ENCODE assay signal across 8 cellular contexts in the genomic region with DNA sequence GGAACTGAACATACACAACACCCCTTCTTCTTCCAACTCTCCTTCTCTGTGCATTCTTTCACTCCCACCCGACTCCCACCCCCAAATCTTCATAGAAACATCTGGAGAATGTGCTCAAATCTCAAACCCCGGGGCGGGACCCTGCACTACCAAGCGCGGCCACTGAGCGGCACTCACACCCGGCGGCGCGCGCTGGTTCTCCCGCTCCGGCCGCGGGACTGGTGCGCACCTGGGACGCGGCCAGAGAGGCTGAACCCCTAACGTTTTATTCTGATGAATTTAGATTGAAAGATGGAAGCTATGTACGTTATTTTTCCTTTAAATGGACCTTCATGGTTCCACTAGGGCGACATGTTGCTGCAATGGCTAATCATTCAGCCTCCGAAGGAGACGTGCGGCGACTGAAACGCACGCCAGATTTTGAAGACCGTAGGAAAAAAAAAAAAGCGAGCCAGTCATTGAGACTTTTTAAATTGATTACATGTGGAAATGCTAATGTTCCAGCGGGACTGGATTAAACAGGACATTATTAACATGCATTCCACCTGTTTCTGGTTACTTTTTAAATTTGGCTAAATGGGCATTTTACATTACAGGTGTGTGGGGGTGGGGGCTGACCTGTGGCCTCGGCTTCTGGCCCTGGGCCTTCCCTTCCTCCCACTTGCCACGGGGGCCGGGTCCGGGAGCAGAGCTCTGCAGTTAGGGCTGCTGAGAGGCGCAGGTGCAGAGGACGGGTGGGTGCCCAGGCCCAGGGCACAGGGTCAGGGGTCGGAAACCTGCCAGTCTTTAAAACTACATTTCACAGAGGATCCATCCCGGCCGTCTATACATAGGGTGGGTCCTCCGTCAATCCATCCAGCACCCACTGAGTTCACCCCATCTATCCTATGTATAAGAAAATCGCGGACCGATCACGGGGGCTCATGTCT.
A peak's percentile ranks its signal among the peaks of the same experiment; 100 is the strongest.
DNase-seq lines count a peak whose midpoint lies in the region; ATAC-seq and TF ChIP-seq lines count a peak whose summit lies in the region.

No MANE protein-coding gene starts in this region.

- H3K9me3 ChIP-seq in BLaER1 (peaks cover 47% of the 10 kb centered on the region), transverse colon (peaks cover 4 to 13% of the 10 kb centered on the region in 2 donors)

- H3K36me3 ChIP-seq in BLaER1 (no peaks in the 10 kb centered on the region), transverse colon (no peaks in the 10 kb centered on the region)

- peaks cover 58% of the 10 kb centered on the region for H3K4me1 Mint-ChIP-seq in activated T-cell treated with anti-CD3 and anti-CD28 coated beads, Interleukin-2, amount 50 U/mL, for 72 hours (ENCODE audit: low read depth)

- H3K27me3 ChIP-seq in BLaER1, result no peaks in the 10 kb centered on the region
- H3K27me3 ChIP-seq in transverse colon, result peaks cover 25% of the 10 kb centered on the region

- H3K4me3 Mint-ChIP-seq in activated T-cell treated with anti-CD3 and anti-CD28 coated beads, Interleukin-2, amount 50 U/mL, for 72 hours, result peak overlapping the region; percentile 59 to 71

- H3K4me2 ChIP-seq in BLaER1, result peak overlapping the region; percentile 58

- no peak overlapping the region for H3K4me3 ChIP-seq in BLaER1
- peak overlapping the region; percentile 18 to 49 for H3K4me3 ChIP-seq in foreskin fibroblast (ENCODE audit: low read depth in 1 of 2, low read length in 2 of 2)
- H3K4me3 ChIP-seq in transverse colon, result no peak overlapping the region

- peak; percentile 62 to 65 for ATAC-seq in activated T-cell treated with anti-CD3 and anti-CD28 coated beads, Interleukin-2, amount 50 U/mL, for 72 hours (replicated peaks in 1 of 2)
- no peak for ATAC-seq in omental fat pad (ENCODE audit: low FRiP score)
- ATAC-seq in GM21423 (IDR thresholded peaks at IDR 0.05; ENCODE audit: unreplicated experiment), result no peak

- H4K20me1 ChIP-seq in BLaER1, result no peaks in the 10 kb centered on the region

- no peak for TF ChIP-seq EP300 in transverse colon (IDR thresholded peaks at IDR 0.05; ENCODE audit: low read depth)

- peaks cover 7 to 18% of the 10 kb centered on the region in 2 donors for H3K36me3 Mint-ChIP-seq in activated T-cell treated with anti-CD3 and anti-CD28 coated beads, Interleukin-2, amount 50 U/mL, for 72 hours (ENCODE audit: insufficient read depth in 2 of 2)

- in situ Hi-C loops in transverse colon (cut with MboI; ENCODE audit: low pct_ligation_motif_present in 1 of 4, low pct_unique_long_range_greater_than_20kb in 1 of 4, low sequenced_read_pairs in 3 of 4), result loop anchor here in 2 of 4 donors (25.0 kb wide), 2 partner anchors 146 to 279 kb away; no protein-coding TSS in a partner anchor

- WGBS in transverse colon (ENCODE audit: low coverage in 1 of 2), 2 donors, result 32 to 40% methylated on average over 11 to 44 of the region's 44 CpGs

- peak; percentile 77 for DNase-seq in GM20000 (ENCODE audit: low spot score)
- DNase-seq in NCI-H69 (lab: John Stamatoyannopoulos, UW), result peak; percentile 62
- DNase-seq in activated T-cell treated with anti-CD3 and anti-CD28 coated beads, Interleukin-2, amount 50 U/mL, for 72 hours, result peak; percentile 60 to 81
- DNase-seq in foreskin fibroblast, result peak in 1 of 2 donors; percentile 68
- peak; percentile 69 for DNase-seq in omental fat pad (ENCODE audit: low spot score)
- DNase-seq in transverse colon, result peak; percentile 52

- TF ChIP-seq CTCF in GM20000 (IDR thresholded peaks at IDR 0.05; ENCODE audit: extremely low read depth, missing control alignments) (peak; percentile 88), foreskin fibroblast (IDR thresholded peaks at IDR 0.05; ENCODE audit: low read depth, low read length) (peak; percentile 90), omental fat pad (IDR thresholded peaks at IDR 0.05) (peak in 2 of 3 donors; percentile 89 to 91), transverse colon (IDR thresholded peaks at IDR 0.05) (peak; percentile 81 to 97 (median 91))

- H3K9ac ChIP-seq in BLaER1, result no peak overlapping the region

- H3K27ac Mint-ChIP-seq in activated T-cell treated with anti-CD3 and anti-CD28 coated beads, Interleukin-2, amount 50 U/mL, for 72 hours, result no peak overlapping the region

- TF ChIP-seq POLR2A in transverse colon (IDR thresholded peaks at IDR 0.05), result no peak

- H3K27me3 Mint-ChIP-seq in activated T-cell treated with anti-CD3 and anti-CD28 coated beads, Interleukin-2, amount 50 U/mL, for 72 hours (ENCODE audit: low read depth), result peaks cover 25% of the 10 kb centered on the region

- intact Hi-C loops in transverse colon (cut with DNase I; ENCODE audit: low total_unique reads), result loop anchor here (5.0 kb wide), 2 partner anchors 269 to 821 kb away; no protein-coding TSS in a partner anchor

- peaks cover 59% of the 10 kb centered on the region for H3K4me1 ChIP-seq in BLaER1
- no peaks in the 10 kb centered on the region for H3K4me1 ChIP-seq in transverse colon

- H3K27ac ChIP-seq in BLaER1, result no peak overlapping the region
- H3K27ac ChIP-seq in transverse colon, result no peak overlapping the region

- H3K9me3 Mint-ChIP-seq in activated T-cell treated with anti-CD3 and anti-CD28 coated beads, Interleukin-2, amount 50 U/mL, for 72 hours, result peaks cover 8% of the 10 kb centered on the region in 2 donors

Comparison
In these comparisons a context has a peak if more than half of its experiments do, and no peak if none do; other contexts are left out.
1. H3K4me3 ChIP-seq: peak in foreskin fibroblast (2 of 2); none in BLaER1 (single experiment) and transverse colon (0 of 4).
2. ATAC-seq: peak in activated T-cell treated with anti-CD3 and anti-CD28 coated beads, Interleukin-2, amount 50 U/mL, for 72 hours (2 of 2); none in omental fat pad (single experiment) and GM21423 (single experiment).
3. Peak in every context shown above with its lines, with median percentiles within 50 percentile points of each other: CTCF ChIP-seq.